Comparison of ENCODE assay signal across 8 cellular contexts in the genomic region with DNA sequence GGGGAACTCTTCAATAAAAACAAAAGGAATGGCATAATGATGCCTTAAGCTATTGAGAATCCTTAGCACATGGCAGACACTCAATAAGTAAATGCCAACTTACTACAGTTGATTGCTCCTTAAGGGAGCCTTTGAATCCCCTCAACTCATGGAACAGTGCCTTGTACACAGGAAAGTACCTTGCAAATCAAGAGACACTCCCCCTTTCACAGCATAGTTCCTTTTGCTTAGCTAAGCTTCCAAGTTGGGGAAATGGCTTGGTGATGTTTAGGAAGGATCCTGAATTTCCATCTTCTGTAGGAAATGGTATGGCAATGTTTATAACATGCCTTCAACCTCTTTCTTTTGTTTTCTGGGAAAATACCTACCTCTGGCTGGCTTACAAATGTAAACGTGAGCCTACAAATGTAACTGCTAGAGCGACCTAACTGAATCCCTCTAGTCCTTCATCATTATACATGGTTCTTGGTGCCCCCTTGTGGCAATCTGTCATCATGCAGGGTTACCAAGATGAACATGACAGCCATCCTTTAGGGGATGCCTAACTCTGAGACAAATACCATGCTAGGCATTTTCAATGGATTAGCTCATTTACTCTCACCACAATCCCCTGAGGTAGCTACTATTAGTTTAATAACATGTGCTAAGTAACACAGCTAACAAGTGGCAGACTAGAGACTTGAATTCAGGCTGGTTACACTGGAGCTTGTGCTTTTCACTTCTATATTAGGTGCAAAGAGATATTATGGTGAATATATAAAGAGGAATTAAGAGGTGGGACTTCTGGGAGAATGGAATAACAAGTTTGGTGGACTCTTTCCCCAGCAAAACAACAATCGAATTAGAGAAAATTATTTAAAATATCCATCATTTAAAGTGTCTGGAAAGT.
DNase-seq lines count a peak whose midpoint lies in the region; ATAC-seq and TF ChIP-seq lines count a peak whose summit lies in the region.

No MANE protein-coding gene starts in this region.

- no peak overlapping the region for H3K27ac Mint-ChIP-seq in CD4-positive, alpha-beta memory T cell
- H3K27ac Mint-ChIP-seq in activated CD4-positive, alpha-beta T cell treated with anti-CD3 and anti-CD28 coated beads for 36 hours: no peak overlapping the region

- H3K4me3 Mint-ChIP-seq in CD4-positive, alpha-beta memory T cell: no peak overlapping the region
- no peak overlapping the region for H3K4me3 Mint-ChIP-seq in activated CD4-positive, alpha-beta T cell treated with anti-CD3 and anti-CD28 coated beads for 36 hours

- peaks cover 0 to 4% (median 3%) of the 10 kb centered on the region in 4 donors for H3K4me1 Mint-ChIP-seq in CD4-positive, alpha-beta memory T cell
- H3K4me1 Mint-ChIP-seq in activated CD4-positive, alpha-beta T cell treated with anti-CD3 and anti-CD28 coated beads for 36 hours: peaks cover 2% of the 10 kb centered on the region

- H3K27me3 Mint-ChIP-seq in CD4-positive, alpha-beta memory T cell: peaks cover 0 to 7% of the 10 kb centered on the region in 2 donors
- peaks cover 8% of the 10 kb centered on the region for H3K27me3 Mint-ChIP-seq in activated CD4-positive, alpha-beta T cell treated with anti-CD3 and anti-CD28 coated beads for 36 hours

- H3K9me3 ChIP-seq in CD4-positive, alpha-beta memory T cell (ENCODE audit: control insufficient read depth in 1 of 2, low read length in 2 of 2): no peaks in the 10 kb centered on the region

- H3K4me3 ChIP-seq in CD4-positive, alpha-beta memory T cell (ENCODE audit: low read length in 2 of 2): no peak overlapping the region
- no peak overlapping the region for H3K4me3 ChIP-seq in coronary artery
- H3K4me3 ChIP-seq in lower leg skin (ENCODE audit: low read depth, poor library complexity, severe bottlenecking): no peak overlapping the region

- peaks cover 3 to 9% of the 10 kb centered on the region in 2 donors for H3K36me3 Mint-ChIP-seq in CD4-positive, alpha-beta memory T cell
- no peaks in the 10 kb centered on the region for H3K36me3 Mint-ChIP-seq in activated CD4-positive, alpha-beta T cell treated with anti-CD3 and anti-CD28 coated beads for 36 hours (ENCODE audit: low read depth)

- H3K27me3 ChIP-seq in CD4-positive, alpha-beta memory T cell (ENCODE audit: insufficient read depth, low read length): no peaks in the 10 kb centered on the region

- ATAC-seq in GM19395 (IDR thresholded peaks at IDR 0.05; ENCODE audit: unreplicated experiment) (peak; percentile 98), HG03439 (IDR thresholded peaks at IDR 0.05; ENCODE audit: unreplicated experiment) (peak; percentile 89)
- peak; percentile 94 for ATAC-seq in activated CD4-positive, alpha-beta T cell treated with anti-CD3 and anti-CD28 coated beads for 36 hours

- no peak for TF ChIP-seq POLR2A in lower leg skin (IDR thresholded peaks at IDR 0.05)

- H3K9me3 Mint-ChIP-seq in CD4-positive, alpha-beta memory T cell: peaks cover 2 to 14% (median 11%) of the 10 kb centered on the region in 8 donors
- peaks cover 9% of the 10 kb centered on the region for H3K9me3 Mint-ChIP-seq in activated CD4-positive, alpha-beta T cell treated with anti-CD3 and anti-CD28 coated beads for 36 hours (ENCODE audit: low read depth)

- POLR2A ChIA-PET in CD4-positive, alpha-beta memory T cell (lab: Charles Lee; ENCODE audit: partially characterized antibody): interaction anchor here (1.2 kb wide), 1 partner anchor 363 kb away, joined by 3 read pairs; no protein-coding TSS in a partner anchor
- POLR2A ChIA-PET in activated CD4-positive, alpha-beta T cell treated with anti-CD3 and anti-CD28 coated beads for 36 hours (lab: Charles Lee): interaction anchor here (0.5 kb wide), 1 partner anchor 136 kb away, joined by 3 read pairs; no protein-coding TSS in a partner anchor

- 32 to 34% methylated on average over 3 of the region's 3 CpGs for WGBS in lower leg skin, 2 donors

- no peaks in the 10 kb centered on the region for H3K4me1 ChIP-seq in CD4-positive, alpha-beta memory T cell (ENCODE audit: insufficient read depth, low read length)

- no peak overlapping the region for H3K27ac ChIP-seq in CD4-positive, alpha-beta memory T cell (ENCODE audit: low read depth, low read length)
- no peak overlapping the region for H3K27ac ChIP-seq in coronary artery

- H3K36me3 ChIP-seq in CD4-positive, alpha-beta memory T cell (ENCODE audit: insufficient read depth, low read length): no peaks in the 10 kb centered on the region

- DNase-seq in CD4-positive, alpha-beta memory T cell: peak; percentile 56 to 73 (median 61)
- DNase-seq in NCI-H460 (ENCODE audit: extremely low read depth, low read depth): peak; percentile 70
- DNase-seq in activated CD4-positive, alpha-beta T cell treated with anti-CD3 and anti-CD28 coated beads for 36 hours: peak; percentile 83
- DNase-seq in coronary artery (ENCODE audit: low spot score): no peak
- DNase-seq in lower leg skin (ENCODE audit: low spot score in 2 of 2): peak; percentile 74 to 87
- DNase-seq in stimulated activated CD8-positive, alpha-beta memory T cell treated with anti-CD3 and anti-CD28 coated beads, Interleukin-15, amount 100 ng/mL, for 48 hours (ENCODE audit: low read depth in 2 of 2): peak; percentile 38 to 43

- intact Hi-C loops in CD4-positive, alpha-beta memory T cell (cut with micrococcal nuclease): loop anchor here (1.0 kb wide), 2 partner anchors 158 to 363 kb away; no protein-coding TSS in a partner anchor
- intact Hi-C loops in activated CD4-positive, alpha-beta T cell treated with anti-CD3 and anti-CD28 coated beads for 36 hours (cut with DNase I, micrococcal nuclease): loop anchor here (1.0 to 5.0 kb wide), 2 partner anchors 156 to 158 kb away; partner anchors contain the start of gene SMIM36 (in 1 of the 2)
- intact Hi-C loops in lower leg skin (cut with DNase I; ENCODE audit: low total_unique reads): loop anchor here (5.0 kb wide), 1 partner anchor 359 kb away; no protein-coding TSS in a partner anchor

- peak; percentile 52 for TF ChIP-seq CTCF in coronary artery (IDR thresholded peaks at IDR 0.05)
- TF ChIP-seq CTCF in lower leg skin (IDR thresholded peaks at IDR 0.05): no peak

- CTCF ChIA-PET in CD4-positive, alpha-beta memory T cell (lab: Charles Lee; ENCODE audit: partially characterized antibody): interaction anchor here (0.7 to 5.7 kb wide), 19 partner anchors 9 to 371 kb away, joined by 3 to 82 read pairs (median 5); partner anchors contain the start of gene MMD
- CTCF ChIA-PET in activated CD4-positive, alpha-beta T cell treated with anti-CD3 and anti-CD28 coated beads for 36 hours (lab: Charles Lee): interaction anchor here (0.5 to 9.2 kb wide), 27 partner anchors 8 to 383 kb away, joined by 3 to 70 read pairs (median 4); no protein-coding TSS in a partner anchor
